ENCODE assay signal across 1 cellular context in genomic region chr9:5442400-5443011, GRCh38.
TF ChIP-seq lines count a peak whose summit lies in the region.

No MANE protein-coding gene starts in this region.

TF ChIP-seq in endothelial cell of umbilical vein, 7 proteins besides CTCF, POLR2A, EP300 and RAD21 (continued from another document):
- TF ChIP-seq EZH2 (IDR thresholded peaks at IDR 0.05; ENCODE audit: borderline replicate concordance, low read depth, low read length, severe bottlenecking) (no peak), MAX (IDR thresholded peaks at IDR 0.05; ENCODE audit: insufficient read depth, insufficient read length) (no peak), FOS (IDR thresholded peaks at IDR 0.05; ENCODE audit: borderline replicate concordance, insufficient read depth, low read length) (no peak)
